Comparison of ENCODE assay signal across 9 cellular contexts in genomic region chr10:124025638-124026336, GRCh38.
DNase-seq lines count a peak whose midpoint lies in the region; ATAC-seq and TF ChIP-seq lines count a peak whose summit lies in the region.
"Had no signal": no experiment of that assay in that cellular context is flagged by ENCODE, and none has a peak within 500 bp of the region (broad histone marks: within the 10 kb centered on the region; RNA-seq: fewer than 3 reads in every experiment).

No MANE protein-coding gene starts in this region.

- no peaks in the 10 kb centered on the region for H3F3A ChIP-seq in neural progenitor cell (ENCODE audit: low read depth)

- H3K27me3 Mint-ChIP-seq in neural progenitor cell (ENCODE audit: insufficient read depth, low read depth) = peaks cover 5% of the 10 kb centered on the region
- no peaks in the 10 kb centered on the region for H3K27me3 Mint-ChIP-seq in activated naive CD8-positive, alpha-beta T cell treated with anti-CD3 and anti-CD28 coated beads, Interleukin-2, amount 50 U/mL, for 24 hours
- peaks cover 6% of the 10 kb centered on the region for H3K27me3 Mint-ChIP-seq in activated T-helper 17 cell treated with anti-CD3 and anti-CD28 coated beads, Interleukin-2, amount 50 U/mL, for 72 hours

- ATAC-seq in activated naive CD8-positive, alpha-beta T cell treated with anti-CD3 and anti-CD28 coated beads, Interleukin-2, amount 50 U/mL, for 24 hours = no peak
- ATAC-seq in activated T-helper 17 cell treated with anti-CD3 and anti-CD28 coated beads, Interleukin-2, amount 50 U/mL, for 72 hours (replicated peaks) = no peak
- ATAC-seq in HG03139 (IDR thresholded peaks at IDR 0.05; ENCODE audit: unreplicated experiment) = no peak

- H3K4me1 ChIP-seq in neural progenitor cell = peaks cover 9% of the 10 kb centered on the region

- no peaks in the 10 kb centered on the region for H4K20me1 ChIP-seq in neural progenitor cell (ENCODE audit: low read depth)

- no peaks in the 10 kb centered on the region for H3K9me3 ChIP-seq in neural progenitor cell (ENCODE audit: low read depth)

- H3K27me3 ChIP-seq in GM06990 (replicated peaks; ENCODE audit: control insufficient read depth, insufficient read depth, low read length) = no peaks in the 10 kb centered on the region
- peaks cover 12% of the 10 kb centered on the region for H3K27me3 ChIP-seq in neural progenitor cell

- peaks cover 2% of the 10 kb centered on the region for H3K9me3 Mint-ChIP-seq in neural progenitor cell
- H3K9me3 Mint-ChIP-seq in activated naive CD8-positive, alpha-beta T cell treated with anti-CD3 and anti-CD28 coated beads, Interleukin-2, amount 50 U/mL, for 24 hours = no peaks in the 10 kb centered on the region
- no peaks in the 10 kb centered on the region for H3K9me3 Mint-ChIP-seq in activated T-helper 17 cell treated with anti-CD3 and anti-CD28 coated beads, Interleukin-2, amount 50 U/mL, for 72 hours

- H3K4me2 ChIP-seq in neural progenitor cell = no peak overlapping the region

- TF ChIP-seq CTCF in GM06990 (IDR thresholded peaks at IDR 0.05; ENCODE audit: insufficient read depth, low read length, poor library complexity, severe bottlenecking) = peak; percentile 20
- TF ChIP-seq CTCF in neural progenitor cell (IDR thresholded peaks at IDR 0.05) = peak; percentile 56

- no peak overlapping the region for H3K27ac ChIP-seq in neural progenitor cell

- no peak overlapping the region for H3K4me3 Mint-ChIP-seq in neural progenitor cell
- H3K4me3 Mint-ChIP-seq in activated naive CD8-positive, alpha-beta T cell treated with anti-CD3 and anti-CD28 coated beads, Interleukin-2, amount 50 U/mL, for 24 hours = no peak overlapping the region
- no peak overlapping the region for H3K4me3 Mint-ChIP-seq in activated T-helper 17 cell treated with anti-CD3 and anti-CD28 coated beads, Interleukin-2, amount 50 U/mL, for 72 hours

- H3K4me1 Mint-ChIP-seq in neural progenitor cell = peaks cover 22% of the 10 kb centered on the region
- H3K4me1 Mint-ChIP-seq in activated naive CD8-positive, alpha-beta T cell treated with anti-CD3 and anti-CD28 coated beads, Interleukin-2, amount 50 U/mL, for 24 hours = peaks cover 2% of the 10 kb centered on the region
- no peaks in the 10 kb centered on the region for H3K4me1 Mint-ChIP-seq in activated T-helper 17 cell treated with anti-CD3 and anti-CD28 coated beads, Interleukin-2, amount 50 U/mL, for 72 hours

- DNase-seq in GM06990 (ENCODE audit: extremely low read depth, insufficient read length) (no peak), LoVo (ENCODE audit: low spot score) (peak; percentile 12), cerebellar cortex (ENCODE audit: low spot score) (peak; percentile 9), neural progenitor cell (ENCODE audit: low spot score) (peak; percentile 62), NCI-H187 treated with DMSO at 0.1 percent for 48 hours (lab: John Stamatoyannopoulos, UW) (no peak)
- DNase-seq in activated naive CD8-positive, alpha-beta T cell treated with anti-CD3 and anti-CD28 coated beads, Interleukin-2, amount 50 U/mL, for 24 hours = no peak
- DNase-seq: effector CD8-positive, alpha-beta T cell had no signal

- H3K79me2 ChIP-seq in neural progenitor cell (ENCODE audit: low read depth) = no peaks in the 10 kb centered on the region

- H3K36me3 ChIP-seq in GM06990 (ENCODE audit: control insufficient read depth, insufficient read depth, low read length) (no peaks in the 10 kb centered on the region), neural progenitor cell (no peaks in the 10 kb centered on the region)

- peaks cover 5% of the 10 kb centered on the region for H3K36me3 Mint-ChIP-seq in neural progenitor cell
- no peaks in the 10 kb centered on the region for H3K36me3 Mint-ChIP-seq in activated naive CD8-positive, alpha-beta T cell treated with anti-CD3 and anti-CD28 coated beads, Interleukin-2, amount 50 U/mL, for 24 hours (ENCODE audit: low read depth)
- H3K36me3 Mint-ChIP-seq in activated T-helper 17 cell treated with anti-CD3 and anti-CD28 coated beads, Interleukin-2, amount 50 U/mL, for 72 hours (ENCODE audit: low read depth) = no peaks in the 10 kb centered on the region

- peak overlapping the region; percentile 90 for H3K27ac Mint-ChIP-seq in neural progenitor cell
- no peak overlapping the region for H3K27ac Mint-ChIP-seq in activated naive CD8-positive, alpha-beta T cell treated with anti-CD3 and anti-CD28 coated beads, Interleukin-2, amount 50 U/mL, for 24 hours
- no peak overlapping the region for H3K27ac Mint-ChIP-seq in activated T-helper 17 cell treated with anti-CD3 and anti-CD28 coated beads, Interleukin-2, amount 50 U/mL, for 72 hours

- H3K9ac ChIP-seq in neural progenitor cell = no peak overlapping the region

- no peak overlapping the region for H2AFZ ChIP-seq in neural progenitor cell (replicated peaks)

- H3K4me3 ChIP-seq in GM06990 (replicated peaks; ENCODE audit: low read depth, low read length) (no peak overlapping the region), neural progenitor cell (no peak overlapping the region)

Comparison
In these comparisons a context has a peak if more than half of its experiments do, and no peak if none do; other contexts are left out.
1. DNase-seq: peak in LoVo (single experiment), cerebellar cortex (single experiment) and neural progenitor cell (single experiment); none in GM06990 (single experiment), activated naive CD8-positive, alpha-beta T cell treated with anti-CD3 and anti-CD28 coated beads, Interleukin-2, amount 50 U/mL, for 24 hours (single experiment) and NCI-H187 treated with DMSO at 0.1 percent for 48 hours (single experiment).